ENCODE assay signal across 1 cellular context in the genomic region with DNA sequence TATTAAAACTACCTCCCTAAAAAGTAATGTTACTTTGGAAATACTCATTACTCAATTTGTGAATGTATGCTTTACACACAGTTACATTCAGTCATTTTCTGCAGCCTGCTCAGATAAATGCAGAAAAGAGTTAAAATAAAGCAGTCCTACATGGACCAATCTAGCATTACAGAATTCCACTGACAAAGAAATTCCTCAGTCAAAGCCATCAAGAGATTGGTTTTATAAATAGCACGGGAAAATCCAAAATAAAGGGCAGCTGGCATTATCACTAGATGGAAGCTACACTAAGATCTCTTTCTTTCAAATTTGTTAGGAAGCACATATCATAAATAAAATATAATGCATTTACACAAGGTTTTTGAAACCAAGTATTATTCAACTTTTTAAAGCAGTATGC.
TF ChIP-seq lines count a peak whose summit lies in the region.

No MANE protein-coding gene starts in this region.

TF ChIP-seq in SK-N-SH treated with all-trans-retinoic acid at 6 μM for 48 hours, 23 proteins besides CTCF, POLR2A, EP300 and RAD21:
- TF ChIP-seq, protein P1, sequence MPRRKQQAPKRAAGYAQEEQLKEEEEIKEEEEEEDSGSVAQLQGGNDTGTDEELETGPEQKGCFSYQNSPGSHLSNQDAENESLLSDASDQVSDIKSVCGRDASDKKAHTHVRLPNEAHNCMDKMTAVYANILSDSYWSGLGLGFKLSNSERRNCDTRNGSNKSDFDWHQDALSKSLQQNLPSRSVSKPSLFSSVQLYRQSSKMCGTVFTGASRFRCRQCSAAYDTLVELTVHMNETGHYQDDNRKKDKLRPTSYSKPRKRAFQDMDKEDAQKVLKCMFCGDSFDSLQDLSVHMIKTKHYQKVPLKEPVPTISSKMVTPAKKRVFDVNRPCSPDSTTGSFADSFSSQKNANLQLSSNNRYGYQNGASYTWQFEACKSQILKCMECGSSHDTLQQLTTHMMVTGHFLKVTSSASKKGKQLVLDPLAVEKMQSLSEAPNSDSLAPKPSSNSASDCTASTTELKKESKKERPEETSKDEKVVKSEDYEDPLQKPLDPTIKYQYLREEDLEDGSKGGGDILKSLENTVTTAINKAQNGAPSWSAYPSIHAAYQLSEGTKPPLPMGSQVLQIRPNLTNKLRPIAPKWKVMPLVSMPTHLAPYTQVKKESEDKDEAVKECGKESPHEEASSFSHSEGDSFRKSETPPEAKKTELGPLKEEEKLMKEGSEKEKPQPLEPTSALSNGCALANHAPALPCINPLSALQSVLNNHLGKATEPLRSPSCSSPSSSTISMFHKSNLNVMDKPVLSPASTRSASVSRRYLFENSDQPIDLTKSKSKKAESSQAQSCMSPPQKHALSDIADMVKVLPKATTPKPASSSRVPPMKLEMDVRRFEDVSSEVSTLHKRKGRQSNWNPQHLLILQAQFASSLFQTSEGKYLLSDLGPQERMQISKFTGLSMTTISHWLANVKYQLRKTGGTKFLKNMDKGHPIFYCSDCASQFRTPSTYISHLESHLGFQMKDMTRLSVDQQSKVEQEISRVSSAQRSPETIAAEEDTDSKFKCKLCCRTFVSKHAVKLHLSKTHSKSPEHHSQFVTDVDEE (CRISPR knock-in tag; IDR thresholded peaks at IDR 0.05), result no peak
- TF ChIP-seq ISL1 (CRISPR knock-in tag; IDR thresholded peaks at IDR 0.05), result no peak
- no peak for TF ChIP-seq OSR1 (CRISPR knock-in tag; IDR thresholded peaks at IDR 0.05)
- no peak for TF ChIP-seq ZFP3 (CRISPR knock-in tag; IDR thresholded peaks at IDR 0.05)
- no peak for TF ChIP-seq TCF4 (CRISPR knock-in tag; IDR thresholded peaks at IDR 0.05; ENCODE audit: borderline replicate concordance)
